8 cellular contexts compared by ENCODE assay signal in the genomic region with DNA sequence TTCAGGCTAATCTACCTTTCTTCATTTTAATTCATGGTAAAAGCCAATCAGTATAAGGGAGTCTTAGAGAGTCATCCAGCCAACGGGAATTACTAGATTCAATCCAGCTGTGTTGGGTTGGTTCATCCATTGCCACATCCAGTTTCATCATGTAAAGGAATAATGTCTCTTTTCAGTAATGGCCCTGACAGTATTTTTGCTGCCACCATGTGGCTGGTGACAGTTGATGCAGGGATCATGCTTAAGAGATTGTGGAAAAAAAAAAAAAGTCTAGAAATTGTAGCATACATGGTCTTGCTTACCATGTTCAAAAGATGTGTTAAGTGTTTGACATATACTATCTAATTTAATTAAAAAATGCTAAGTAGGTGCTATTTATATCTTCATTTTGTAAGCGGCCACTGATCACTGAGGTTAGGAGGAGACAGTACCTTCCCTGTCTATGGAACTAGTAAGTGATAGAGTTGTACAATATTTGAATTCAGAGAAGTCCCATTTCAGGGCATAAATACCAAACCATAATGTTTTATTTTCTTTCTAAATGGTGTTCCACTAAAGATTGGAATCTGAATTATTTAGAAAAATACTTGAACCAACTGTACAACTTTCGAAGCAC.
A peak's percentile ranks its signal among the peaks of the same experiment; 100 is the strongest.
DNase-seq lines count a peak whose midpoint lies in the region; FAIRE-seq and TF ChIP-seq lines count a peak whose summit lies in the region.

No MANE protein-coding gene starts in this region.

- H3K27me3 ChIP-seq in breast epithelium, result no peaks in the 10 kb centered on the region

- H3K9me3 ChIP-seq in breast epithelium, result no peaks in the 10 kb centered on the region

- H3K4me3 ChIP-seq in breast epithelium (no peak overlapping the region), LNCaP clone FGC (ENCODE audit: low read depth, low read length) (no peak overlapping the region)

- no peak overlapping the region for H3K27ac ChIP-seq in breast epithelium

- TF ChIP-seq POLR2A in breast epithelium (IDR thresholded peaks at IDR 0.05) (no peak), H54 (IDR thresholded peaks at IDR 0.05; ENCODE audit: low read depth, low read length) (no peak)

- no peaks in the 10 kb centered on the region for H3K36me3 ChIP-seq in breast epithelium

- H3K9me3 Mint-ChIP-seq in MCF 10A (ENCODE audit: unreplicated experiment), result no peaks in the 10 kb centered on the region
- H3K9me3 Mint-ChIP-seq in activated CD4-positive, alpha-beta memory T cell treated with anti-CD3 and anti-CD28 coated beads for 36 hours, result peaks cover 5% of the 10 kb centered on the region

- H3K27ac Mint-ChIP-seq in MCF 10A (ENCODE audit: low read depth, unreplicated experiment), result no peak overlapping the region
- H3K27ac Mint-ChIP-seq in activated CD4-positive, alpha-beta memory T cell treated with anti-CD3 and anti-CD28 coated beads for 36 hours, result no peak overlapping the region

- no peaks in the 10 kb centered on the region for H3K36me3 Mint-ChIP-seq in MCF 10A (ENCODE audit: insufficient read depth, unreplicated experiment)
- H3K36me3 Mint-ChIP-seq in activated CD4-positive, alpha-beta memory T cell treated with anti-CD3 and anti-CD28 coated beads for 36 hours, result no peaks in the 10 kb centered on the region

- POLR2A ChIA-PET in MCF 10A (lab: Yijun Ruan, JAX), result no interaction called here
- POLR2A ChIA-PET in activated CD4-positive, alpha-beta memory T cell treated with anti-CD3 and anti-CD28 coated beads for 36 hours (lab: Charles Lee), result no interaction called here

- TF ChIP-seq CTCF in MCF 10A (IDR thresholded peaks at IDR 0.05; ENCODE audit: unreplicated experiment) (peak; percentile 66), breast epithelium (IDR thresholded peaks at IDR 0.05) (no peak), LNCaP clone FGC (IDR thresholded peaks at IDR 0.05; ENCODE audit: control insufficient read depth, extremely low read depth, insufficient read depth) (peak; percentile 82)

- DNase-seq in MCF 10A (ENCODE audit: unreplicated experiment) (peak; percentile 73), breast epithelium (ENCODE audit: low spot score in 2 of 2) (no peak), H54 (ENCODE audit: insufficient read length, low spot score) (no peak), LNCaP clone FGC (ENCODE audit: low read depth) (peak; percentile 26), SW480 (ENCODE audit: low spot score) (peak; percentile 44), hepatic stellate cell (ENCODE audit: low spot score) (peak; percentile 2)
- no peak for DNase-seq in effector CD4-positive, alpha-beta T cell
- DNase-seq in activated CD4-positive, alpha-beta memory T cell treated with anti-CD3 and anti-CD28 coated beads for 36 hours, result no peak

- FAIRE-seq in H54 (lab: Jason Lieb, UNC), result peak; percentile 23

- H3K4me1 Mint-ChIP-seq in MCF 10A (ENCODE audit: insufficient read depth, unreplicated experiment), result no peaks in the 10 kb centered on the region
- H3K4me1 Mint-ChIP-seq in activated CD4-positive, alpha-beta memory T cell treated with anti-CD3 and anti-CD28 coated beads for 36 hours (ENCODE audit: low read depth), result no peaks in the 10 kb centered on the region

- BruUV-seq in MCF 10A (replicated peaks; lab: Mats Ljungman, UMichigan), result no TSS peak

- H3K4me1 ChIP-seq in breast epithelium, result no peaks in the 10 kb centered on the region

- no peak overlapping the region for H3K4me3 Mint-ChIP-seq in MCF 10A (ENCODE audit: unreplicated experiment)
- no peak overlapping the region for H3K4me3 Mint-ChIP-seq in activated CD4-positive, alpha-beta memory T cell treated with anti-CD3 and anti-CD28 coated beads for 36 hours

- CTCF ChIA-PET in MCF 10A (lab: Yijun Ruan, JAX), result interaction anchor here (0.6 to 4.7 kb wide), 27 partner anchors 9 to 1357 kb away, joined by 3 to 30 read pairs (median 3); no protein-coding TSS in a partner anchor
- CTCF ChIA-PET in activated CD4-positive, alpha-beta memory T cell treated with anti-CD3 and anti-CD28 coated beads for 36 hours (lab: Charles Lee), result no interaction called here

- intact Hi-C loops in MCF 10A (cut with micrococcal nuclease), result loop anchor here (1.0 kb wide), 3 partner anchors 264 to 438 kb away; no protein-coding TSS in a partner anchor
- intact Hi-C loops in breast epithelium (cut with DNase I; ENCODE audit: low total_unique reads), result no loop called here
- intact Hi-C loops in activated CD4-positive, alpha-beta memory T cell treated with anti-CD3 and anti-CD28 coated beads for 36 hours (cut with micrococcal nuclease), result no loop called here

- peaks cover 13% of the 10 kb centered on the region for H3K27me3 Mint-ChIP-seq in MCF 10A (ENCODE audit: insufficient read depth, unreplicated experiment)
- H3K27me3 Mint-ChIP-seq in activated CD4-positive, alpha-beta memory T cell treated with anti-CD3 and anti-CD28 coated beads for 36 hours, result no peaks in the 10 kb centered on the region

Comparison
In these comparisons a context has a peak if more than half of its experiments do, and no peak if none do; other contexts are left out.
1. DNase-seq: peak in MCF 10A (single experiment), LNCaP clone FGC (single experiment), SW480 (single experiment) and hepatic stellate cell (single experiment); none in breast epithelium (0 of 2), H54 (single experiment), effector CD4-positive, alpha-beta T cell (single experiment) and activated CD4-positive, alpha-beta memory T cell treated with anti-CD3 and anti-CD28 coated beads for 36 hours (single experiment).
2. CTCF ChIP-seq: peak in MCF 10A (single experiment) and LNCaP clone FGC (single experiment); none in breast epithelium (0 of 3).